Comparison of ENCODE assay signal across 30 cellular contexts in the genomic region with DNA sequence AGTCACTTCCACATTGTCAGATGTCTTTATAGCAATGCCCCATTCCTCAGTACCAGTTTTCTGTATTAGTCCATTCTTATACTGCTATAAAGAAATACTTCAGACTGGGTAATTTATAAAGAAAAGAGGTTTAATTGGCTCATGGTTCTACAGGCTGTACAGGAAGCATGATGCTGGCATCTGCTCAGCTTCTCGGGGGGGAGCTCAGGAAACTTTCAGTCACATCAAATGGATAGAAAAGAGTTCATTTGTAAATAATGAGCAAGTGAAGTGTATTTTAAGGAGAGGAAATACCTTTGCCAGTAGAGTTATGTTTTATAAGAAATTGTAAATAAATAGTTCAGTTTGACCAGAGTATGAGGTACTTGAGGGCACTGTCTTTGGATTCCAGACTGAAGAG. TPM values are rescaled to one million over a fixed set of nuclear protein-coding genes. Genes with fewer than 3 reads are reported as not detected.
DNase-seq lines count a peak whose midpoint lies in the region; ATAC-seq and TF ChIP-seq lines count a peak whose summit lies in the region.
"Had no signal": no experiment of that assay in that cellular context is flagged by ENCODE, and none has a peak within 500 bp of the region (broad histone marks: within the 10 kb centered on the region; RNA-seq: fewer than 3 reads in every experiment).

No MANE protein-coding gene starts in this region.

- peaks cover 10% of the 10 kb centered on the region for H3K36me3 ChIP-seq in upper lobe of right lung
- H3K36me3 ChIP-seq: right atrium auricular region, vagina had no signal

- peaks cover 11% of the 10 kb centered on the region for H3K4me1 Mint-ChIP-seq in activated naive CD4-positive, alpha-beta T cell treated with anti-CD3 and anti-CD28 coated beads, Interleukin-2, amount 10 ng/mL, durations not matched to agents 7 days and 5 days
- peaks cover 59 to 60% (median 59%) of the 10 kb centered on the region in 3 donors for H3K4me1 Mint-ChIP-seq in T-cell
- H3K4me1 Mint-ChIP-seq in immature natural killer cell: peaks cover 33 to 71% of the 10 kb centered on the region in 2 donors

- ATAC-seq in activated naive CD4-positive, alpha-beta T cell treated with anti-CD3 and anti-CD28 coated beads, Interleukin-2, amount 50 U/mL, for 72 hours: no peak
- ATAC-seq in T-cell (replicated peaks in 1 of 4) (no peak), upper lobe of right lung (no peak), HG03442 (IDR thresholded peaks at IDR 0.05; ENCODE audit: unreplicated experiment) (no peak)
- ATAC-seq: HCT116, Panc1 had no signal

- intact Hi-C loops in upper lobe of right lung (cut with DNase I): no loop called here

- H3K9me3 ChIP-seq in upper lobe of right lung: no peaks in the 10 kb centered on the region
- H3K9me3 ChIP-seq: ascending aorta, Caco-2, right atrium auricular region, stomach, vagina had no signal

- TF ChIP-seq CTCF in upper lobe of right lung (IDR thresholded peaks at IDR 0.05): no peak

- peak overlapping the region; percentile 4 to 66 for H3K27ac Mint-ChIP-seq in activated naive CD4-positive, alpha-beta T cell treated with anti-CD3 and anti-CD28 coated beads, Interleukin-2, amount 50 U/mL, for 72 hours
- no peak overlapping the region for H3K27ac Mint-ChIP-seq in activated naive CD4-positive, alpha-beta T cell treated with anti-CD3 and anti-CD28 coated beads, Interleukin-2, amount 10 ng/mL, durations not matched to agents 7 days and 5 days
- H3K27ac Mint-ChIP-seq in T-cell (peak overlapping the region; percentile 10 to 73), immature natural killer cell (peak overlapping the region; percentile 7 to 68 (median 20))
- H3K27ac Mint-ChIP-seq: B cell had no signal

- peak overlapping the region; percentile 21 for H3K27ac ChIP-seq in upper lobe of right lung
- H3K27ac ChIP-seq: ascending aorta, coronary artery, right atrium auricular region, stomach, vagina had no signal

- peaks cover 12% of the 10 kb centered on the region for H3K4me1 ChIP-seq in upper lobe of right lung
- H3K4me1 ChIP-seq: ascending aorta, vagina had no signal

- POLR2A ChIA-PET in T-cell (lab: Charles Lee): no interaction called here

- H3K9me3 Mint-ChIP-seq in activated naive CD4-positive, alpha-beta T cell treated with anti-CD3 and anti-CD28 coated beads, Interleukin-2, amount 50 U/mL, for 72 hours: no peaks in the 10 kb centered on the region
- H3K9me3 Mint-ChIP-seq in activated naive CD4-positive, alpha-beta T cell treated with anti-CD3 and anti-CD28 coated beads, Interleukin-2, amount 10 ng/mL, durations not matched to agents 7 days and 5 days: no peaks in the 10 kb centered on the region
- H3K9me3 Mint-ChIP-seq in T-cell: no peaks in the 10 kb centered on the region
- no peaks in the 10 kb centered on the region for H3K9me3 Mint-ChIP-seq in immature natural killer cell

- no peak overlapping the region for H3K4me3 ChIP-seq in upper lobe of right lung
- H3K4me3 ChIP-seq: ascending aorta, coronary artery, right atrium auricular region, stomach, vagina had no signal

- peaks cover 5 to 9% of the 10 kb centered on the region in 2 donors for H3K36me3 Mint-ChIP-seq in activated naive CD4-positive, alpha-beta T cell treated with anti-CD3 and anti-CD28 coated beads, Interleukin-2, amount 50 U/mL, for 72 hours
- H3K36me3 Mint-ChIP-seq in activated naive CD4-positive, alpha-beta T cell treated with anti-CD3 and anti-CD28 coated beads, Interleukin-2, amount 10 ng/mL, durations not matched to agents 7 days and 5 days: peaks cover 34% of the 10 kb centered on the region
- H3K36me3 Mint-ChIP-seq in T-cell (peaks cover 36% of the 10 kb centered on the region), immature natural killer cell (peaks cover 5 to 12% (median 7%) of the 10 kb centered on the region in 3 donors)

- DNase-seq in activated naive CD4-positive, alpha-beta T cell treated with anti-CD3 and anti-CD28 coated beads, Interleukin-2, amount 50 U/mL, for 72 hours (ENCODE audit: low spot score in 2 of 2): no peak
- no peak for DNase-seq in activated naive CD4-positive, alpha-beta T cell treated with anti-CD3 and anti-CD28 coated beads, Interleukin-2, amount 10 ng/mL, durations not matched to agents 7 days and 5 days
- DNase-seq in T-cell (no peak), immature natural killer cell (no peak), upper lobe of right lung (no peak), NCI-H1436 (lab: John Stamatoyannopoulos, UW) (no peak)
- DNase-seq in stimulated activated naive CD4-positive, alpha-beta T cell treated with Interleukin-2 at 50 U/mL for 16 hours (lab: John Stamatoyannopoulos, UW): no peak
- DNase-seq: ACHN; activated CD4-positive, alpha-beta T cell treated with anti-CD3 and anti-CD28 coated beads, Interleukin-2, amount 50 U/mL, for 1 hour; activated naive CD4-positive, alpha-beta T cell treated with anti-CD3 and anti-CD28 coated beads, Interleukin-2, amount 50 U/mL, for 16 hours; activated T-cell treated with anti-CD3 and anti-CD28 coated beads, Interleukin-2, amount 50 U/mL, for 48 hours; Caco-2; DMS79; effector memory CD4-positive, alpha-beta T cell; erythroblast; Karpas-422; mesenchymal stem cell; NCI-H2029 treated with DMSO at 0.1 percent for 48 hours; NCI-H345; Right ventricle myocardium superior; small intestine; stomach had no signal

- H3K4me3 Mint-ChIP-seq in activated naive CD4-positive, alpha-beta T cell treated with anti-CD3 and anti-CD28 coated beads, Interleukin-2, amount 10 ng/mL, durations not matched to agents 7 days and 5 days: no peak overlapping the region
- no peak overlapping the region for H3K4me3 Mint-ChIP-seq in T-cell
- no peak overlapping the region for H3K4me3 Mint-ChIP-seq in immature natural killer cell
- H3K4me3 Mint-ChIP-seq: B cell had no signal

- H3K27me3 Mint-ChIP-seq in activated naive CD4-positive, alpha-beta T cell treated with anti-CD3 and anti-CD28 coated beads, Interleukin-2, amount 10 ng/mL, durations not matched to agents 7 days and 5 days: no peaks in the 10 kb centered on the region
- H3K27me3 Mint-ChIP-seq in T-cell: no peaks in the 10 kb centered on the region
- H3K27me3 Mint-ChIP-seq in immature natural killer cell (ENCODE audit: low read depth in 3 of 3): peaks cover 0 to 3% (median 2%) of the 10 kb centered on the region in 3 donors
- H3K27me3 Mint-ChIP-seq: B cell had no signal

- H3K27me3 ChIP-seq in upper lobe of right lung: no peaks in the 10 kb centered on the region
- H3K27me3 ChIP-seq: ascending aorta, right atrium auricular region, stomach, vagina had no signal

- CTCF ChIA-PET in activated naive CD4-positive, alpha-beta T cell treated with anti-CD3 and anti-CD28 coated beads, Interleukin-2, amount 10 ng/mL, durations not matched to agents 7 days and 5 days (lab: Charles Lee): interaction anchor here (1.3 to 1.9 kb wide), 3 partner anchors 10 to 90 kb away, joined by 4 to 5 read pairs (median 4); no protein-coding TSS in a partner anchor
- CTCF ChIA-PET in T-cell (lab: Charles Lee): interaction anchor here (0.6 to 2.5 kb wide), 3 partner anchors 10 to 59 kb away, joined by 3 to 10 read pairs (median 6); no protein-coding TSS in a partner anchor

RNA-seq across cellular contexts. Expression of a gene that starts 50.5 kb away (rescaled TPM):
- total RNA-seq in activated naive CD4-positive, alpha-beta T cell treated with anti-CD3 and anti-CD28 coated beads, Interleukin-2, amount 50 U/mL, for 72 hours: 1 to 10 TPM; 7.1 to 9.5 TPM
- 10 to 100 TPM in 3 of 5 donors, 1 to 10 TPM in 2; 3.6 to 13.0 (median 10.6) TPM for total RNA-seq in T-cell
- polyA plus RNA-seq in immature natural killer cell: 10 to 100 TPM in 2 of 3 donors, 1 to 10 TPM in 1; 7.9 to 22.6 (median 11.0) TPM
- 22.8 TPM for total RNA-seq in upper lobe of right lung
- total RNA-seq: ascending aorta had no signal

RNA-seq across cellular contexts. Expression of a gene that starts 50.9 kb away (rescaled TPM):
- 10 to 100 TPM; 22.8 to 31.1 TPM for total RNA-seq in activated naive CD4-positive, alpha-beta T cell treated with anti-CD3 and anti-CD28 coated beads, Interleukin-2, amount 50 U/mL, for 72 hours
- total RNA-seq in T-cell (10 to 100 TPM; 19.7 to 35.8 (median 28.0) TPM), upper lobe of right lung (14.4 TPM)
- polyA plus RNA-seq in immature natural killer cell: 1 to 10 TPM; 4.1 to 9.3 (median 4.1) TPM

RNA-seq across cellular contexts. Expression of a gene that starts 51.5 kb away (rescaled TPM):
- total RNA-seq in activated naive CD4-positive, alpha-beta T cell treated with anti-CD3 and anti-CD28 coated beads, Interleukin-2, amount 50 U/mL, for 72 hours: 10 to 100 TPM; 19.8 to 20.2 TPM
- total RNA-seq in T-cell: 10 to 100 TPM; 27.1 to 35.9 (median 32.4) TPM
- polyA plus RNA-seq in immature natural killer cell: 10 to 100 TPM in 1 of 3 donors, 1 to 10 TPM in 2; 4.9 to 11.1 (median 6.5) TPM
- total RNA-seq in upper lobe of right lung: 27.7 TPM
